In genomic region chr19:36116344-36116637, GRCh38 we compare ENCODE assay signal across 8 cellular contexts. TPM values are rescaled to one million over a fixed set of nuclear protein-coding genes. Genes with fewer than 3 reads are reported as not detected.
DNase-seq lines count a peak whose midpoint lies in the region; ATAC-seq and TF ChIP-seq lines count a peak whose summit lies in the region.

No MANE protein-coding gene starts in this region.

- peaks cover 9% of the 10 kb centered on the region for H3K36me3 Mint-ChIP-seq in IgD-negative memory B cell
- H3K36me3 Mint-ChIP-seq in chondrocyte (ENCODE audit: low read depth): peaks cover 20% of the 10 kb centered on the region
- H3K36me3 Mint-ChIP-seq in naive B cell: peaks cover 5 to 26% of the 10 kb centered on the region in 2 donors

- peak overlapping the region; percentile 81 to 99 (median 96) for H3K4me3 Mint-ChIP-seq in IgD-negative memory B cell
- peak overlapping the region; percentile 97 for H3K4me3 Mint-ChIP-seq in chondrocyte (ENCODE audit: unreplicated experiment)
- peak overlapping the region; percentile 81 to 99 (median 96) for H3K4me3 Mint-ChIP-seq in naive B cell

- POLR2A ChIA-PET in AG04450 (lab: Yijun Ruan, JAX): no interaction called here

- no peak overlapping the region for H3K27ac ChIP-seq in AG04450 (ENCODE audit: low read depth, low read length)

- no peak for TF ChIP-seq CTCF in AG04450 (IDR thresholded peaks at IDR 0.05; ENCODE audit: low read depth, low read length)
- TF ChIP-seq CTCF in chondrocyte (IDR thresholded peaks at IDR 0.05): no peak

- CTCF ChIA-PET in AG04450 (lab: Charles Lee): interaction anchor here (0.8 to 2.8 kb wide), 2 partner anchors 54 to 117 kb away, joined by 4 to 6 read pairs; no protein-coding TSS in a partner anchor

- H3K27me3 Mint-ChIP-seq in IgD-negative memory B cell (no peaks in the 10 kb centered on the region), chondrocyte (ENCODE audit: low read depth) (no peaks in the 10 kb centered on the region), naive B cell (no peaks in the 10 kb centered on the region)

- DNase-seq in AG04450 (ENCODE audit: low read depth, low spot score) (no peak), chondrocyte (ENCODE audit: low spot score) (no peak), naive B cell (no peak), DMS 273 (lab: John Stamatoyannopoulos, UW; ENCODE audit: unreplicated experiment) (no peak), NCI-H748 (lab: John Stamatoyannopoulos, UW; ENCODE audit: unreplicated experiment) (no peak), OCI-M1 (lab: John Stamatoyannopoulos, UW) (no peak)
- DNase-seq in stimulated activated CD4-positive, alpha-beta T cell treated with anti-CD3 and anti-CD28 coated beads, Interleukin-4, amount 100 ng/mL, for 1 hour: no peak

- H3K4me3 ChIP-seq in AG04450 (ENCODE audit: low read depth, low read length): peak overlapping the region; percentile 81

- no peaks in the 10 kb centered on the region for H3K27me3 ChIP-seq in AG04450 (ENCODE audit: control insufficient read depth, insufficient read depth, low read length)

- peaks cover 0 to 31% (median 19%) of the 10 kb centered on the region in 3 donors for H3K4me1 Mint-ChIP-seq in IgD-negative memory B cell
- peaks cover 39% of the 10 kb centered on the region for H3K4me1 Mint-ChIP-seq in chondrocyte (ENCODE audit: low read depth)
- H3K4me1 Mint-ChIP-seq in naive B cell: peaks cover 42 to 72% (median 54%) of the 10 kb centered on the region in 3 donors

- no peaks in the 10 kb centered on the region; the same call in 1 of the 2 replicates for H3K9me3 ChIP-seq in AG04450 (ENCODE audit: control insufficient read depth, insufficient read depth, low read length)

- H3K27ac Mint-ChIP-seq in IgD-negative memory B cell (peak overlapping the region in 2 of 3 donors; percentile 99), chondrocyte (ENCODE audit: unreplicated experiment) (peak overlapping the region; percentile 94), naive B cell (peak overlapping the region in 5 of 6 donors; percentile 83 to 98 (median 91))

- no peak for ATAC-seq in naive B cell (ENCODE audit: low read depth in 2 of 2)

- H3K9me3 Mint-ChIP-seq in IgD-negative memory B cell: no peaks in the 10 kb centered on the region
- no peaks in the 10 kb centered on the region for H3K9me3 Mint-ChIP-seq in chondrocyte (ENCODE audit: low read depth)
- no peaks in the 10 kb centered on the region for H3K9me3 Mint-ChIP-seq in naive B cell

RNA-seq across cellular contexts. Expression of gene TBCB, which starts 1.0 kb away (rescaled TPM):
- polyA plus RNA-seq in AG04450 (2011; rRNA removed) (186 and 204 TPM in 2 replicates), IgD-negative memory B cell (269 TPM), naive B cell (ENCODE audit: low read depth in 6 of 6) (100 to 1,000 TPM; 142 to 230 (median 163) TPM)
- polyA minus RNA-seq in AG04450 (2011; rRNA and poly(A)+ RNA removed): 102 and 133 TPM in 2 replicates
- total RNA-seq in chondrocyte: 181 to 201 TPM (median 199 TPM) in 3 replicates

RNA-seq across cellular contexts. Expression of gene POLR2I, which starts 1.6 kb away (rescaled TPM):
- 37.7 and 62.9 TPM in 2 replicates for polyA plus RNA-seq in AG04450 (2011; rRNA removed)
- polyA minus RNA-seq in AG04450 (2011; rRNA and poly(A)+ RNA removed): 122 and 154 TPM in 2 replicates
- 144 TPM for polyA plus RNA-seq in IgD-negative memory B cell
- total RNA-seq in chondrocyte: 43.5 to 61.6 TPM (median 49.2 TPM) in 3 replicates
- polyA plus RNA-seq in naive B cell (ENCODE audit: low read depth in 6 of 6): 100 to 1,000 TPM; 112 to 139 (median 126) TPM

RNA-seq across cellular contexts. Expression of gene OVOL3, which starts 5.3 kb away (rescaled TPM):
- polyA plus RNA-seq in AG04450 (2011; rRNA removed): not detected in 2 replicates
- polyA minus RNA-seq in AG04450 (2011; rRNA and poly(A)+ RNA removed): not detected in 2 replicates
- not detected for polyA plus RNA-seq in IgD-negative memory B cell
- total RNA-seq in chondrocyte: not detected in 3 replicates
- polyA plus RNA-seq in naive B cell (ENCODE audit: low read depth in 6 of 6): not detected

RNA-seq across cellular contexts. Expression of gene CAPNS1, which starts 23.6 kb away (rescaled TPM):
- polyA plus RNA-seq in AG04450 (2011; rRNA removed): 895 and 966 TPM in 2 replicates
- polyA minus RNA-seq in AG04450 (2011; rRNA and poly(A)+ RNA removed): 696 and 781 TPM in 2 replicates
- polyA plus RNA-seq in IgD-negative memory B cell: 139 TPM
- 509 to 762 TPM (median 724 TPM) in 3 replicates for total RNA-seq in chondrocyte
- polyA plus RNA-seq in naive B cell (ENCODE audit: low read depth in 6 of 6): 100 to 1,000 TPM in 5 of 6 donors, 10 to 100 TPM in 1; 93.5 to 156 (median 111) TPM

RNA-seq across cellular contexts. Expression of gene COX7A1, which starts 36.0 kb away (rescaled TPM):
- polyA plus RNA-seq in AG04450 (2011; rRNA removed): 6.8 and 15.0 TPM in 2 replicates
- polyA minus RNA-seq in AG04450 (2011; rRNA and poly(A)+ RNA removed): 2.3 TPM in 1 of 2 replicates, not detected in the other
- polyA plus RNA-seq in IgD-negative memory B cell: not detected
- total RNA-seq in chondrocyte: not detected in 3 replicates
- not detected for polyA plus RNA-seq in naive B cell (ENCODE audit: low read depth in 6 of 6)
